In the genomic region with DNA sequence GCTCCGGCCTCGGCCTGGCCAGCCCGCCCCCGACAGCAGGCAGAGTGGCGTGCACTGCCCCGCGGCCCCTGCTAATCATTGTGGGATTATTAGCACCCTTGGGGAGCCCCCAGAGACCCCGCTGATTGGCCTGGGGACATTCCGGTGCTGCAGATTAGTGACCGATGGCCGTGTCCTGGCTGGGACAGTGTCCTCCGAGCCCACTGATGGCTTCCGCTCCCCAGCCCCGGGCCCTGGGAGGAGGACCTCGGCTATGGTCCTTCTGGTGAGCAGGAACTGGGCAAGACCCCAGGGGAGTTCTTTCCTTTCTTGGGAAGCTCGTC, we compare ENCODE assay signal across 4 cellular contexts. TPM values are rescaled to one million over a fixed set of nuclear protein-coding genes. Genes with fewer than 3 reads are reported as not detected.
"Had no signal": no experiment of that assay in that cellular context is flagged by ENCODE, and none has a peak within 500 bp of the region (broad histone marks: within the 10 kb centered on the region; RNA-seq: fewer than 3 reads in every experiment).

No MANE protein-coding gene starts in this region.

RNA-seq across cellular contexts. Expression of gene CLEC18B, which starts 0.2 kb away (rescaled TPM):
- total RNA-seq: SJSA1 had no signal

RNA-seq across cellular contexts. Expression of gene NPIPB15, which starts 45.4 kb away (rescaled TPM):
- total RNA-seq: PC-3, Right ventricle myocardium superior had no signal
- polyA plus RNA-seq: SK-N-SH had no signal
